Comparison of ENCODE assay signal across 26 cellular contexts in the genomic region with DNA sequence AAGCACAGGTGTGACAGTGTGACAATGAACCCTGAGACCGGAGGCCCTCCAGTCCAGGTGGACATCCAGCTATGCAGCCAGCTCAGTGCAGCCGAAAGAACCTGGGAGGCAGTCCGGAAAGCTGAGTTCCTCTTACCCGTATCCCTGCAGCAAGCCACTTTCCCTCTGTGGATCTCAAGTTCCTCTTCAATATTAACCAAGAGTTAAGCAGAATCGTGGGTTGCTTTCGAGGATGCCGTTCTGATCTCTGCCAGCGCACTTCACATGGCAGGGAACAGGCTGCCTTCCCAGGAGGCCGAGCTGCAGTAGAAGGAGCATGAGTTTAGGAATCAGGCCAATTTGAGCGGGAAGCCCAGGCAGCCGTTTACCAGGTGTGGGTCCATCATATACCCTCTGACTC.
"Had no signal": no experiment of that assay in that cellular context is flagged by ENCODE, and none has a peak within 500 bp of the region (broad histone marks: within the 10 kb centered on the region; RNA-seq: fewer than 3 reads in every experiment).

No MANE protein-coding gene starts in this region.

- H3K36me3 ChIP-seq: adrenal gland, cardiac muscle cell, neutrophil, right lobe of liver, transverse colon, uterus, WERI-Rb-1 had no signal

- H3K4me1 ChIP-seq: adrenal gland, body of pancreas, right lobe of liver, transverse colon, uterus had no signal

- H3K27ac ChIP-seq: adrenal gland, body of pancreas, cardiac muscle cell, neutrophil, right lobe of liver, transverse colon, uterus, WERI-Rb-1 had no signal

- DNase-seq: activated CD4-positive, alpha-beta T cell treated with anti-CD3 and anti-CD28 coated beads for 48 hours; activated CD4-positive, alpha-beta T cell treated with anti-CD3 and anti-CD28 coated beads, Interleukin-2, amount 50 U/mL, for 48 hours; activated CD8-positive, alpha-beta memory T cell treated with anti-CD3 and anti-CD28 coated beads for 24 hours; activated effector memory CD4-positive, alpha-beta T cell treated with anti-CD3 and anti-CD28 coated beads, Interleukin-2, amount 50 U/mL, for 16 hours; activated naive CD4-positive, alpha-beta T cell treated with anti-CD3 and anti-CD28 coated beads for 36 hours; activated naive CD8-positive, alpha-beta T cell treated with anti-CD3 and anti-CD28 coated beads for 36 hours; adrenal gland; aorta; body of pancreas; endodermal cell; foreskin melanocyte; left cardiac atrium; left ventricle myocardium superior; mucosa of descending colon; right lobe of liver; stimulated activated CD4-positive, alpha-beta T cell treated with anti-CD3 and anti-CD28 coated beads, Interleukin-2, amount 100 ng/mL, for 48 hours; stimulated activated naive CD4-positive, alpha-beta T cell treated with Interleukin-2 at 50 U/mL for 16 hours; T-helper 1 cell; transverse colon; uterus; WERI-Rb-1 had no signal

- H3K4me3 ChIP-seq: adrenal gland, body of pancreas, cardiac muscle cell, mucosa of descending colon, right lobe of liver, transverse colon, uterus had no signal

- FAIRE-seq: keratinocyte had no signal

- H3K9me3 ChIP-seq: adrenal gland, body of pancreas, mucosa of descending colon, neutrophil, right lobe of liver, transverse colon, uterus had no signal

- ATAC-seq: activated CD4-positive, CD25-positive, alpha-beta regulatory T cell treated with anti-CD3 and anti-CD28 coated beads, Interleukin-2, amount 50 U/mL, for 24 hours; esophagus mucosa; left cardiac atrium; left ventricle myocardium superior; mucosa of descending colon; right lobe of liver had no signal

- H3K27me3 ChIP-seq: adrenal gland, body of pancreas, cardiac muscle cell, right lobe of liver, transverse colon, uterus had no signal
